Comparison of ENCODE assay signal across 8 cellular contexts in genomic region chr12:49672351-49673181, GRCh38. TPM values are rescaled to one million over a fixed set of nuclear protein-coding genes. Genes with fewer than 3 reads are reported as not detected.
DNase-seq lines count a peak whose midpoint lies in the region; ATAC-seq and TF ChIP-seq lines count a peak whose summit lies in the region.

No MANE protein-coding gene starts in this region.

- H4K20me1 ChIP-seq in PC-9 (ENCODE audit: insufficient read depth), result no peaks in the 10 kb centered on the region

- H3K27me3 Mint-ChIP-seq in activated naive CD4-positive, alpha-beta T cell treated with anti-CD3 and anti-CD28 coated beads, Interleukin-2, amount 50 U/mL, for 24 hours, result no peaks in the 10 kb centered on the region

- DNase-seq in activated naive CD4-positive, alpha-beta T cell treated with Interleukin-2 at 50 U/mL for 16 hours, result no peak
- DNase-seq in caudate nucleus (lab: John Stamatoyannopoulos, UW), result peak in 11 of 61 donors; percentile 7 to 31 (median 15)
- DNase-seq in upper lobe of left lung, result no peak
- DNase-seq in HT-29 (ENCODE audit: low spot score), result no peak
- no peak for DNase-seq in PC-9

- no peak for TF ChIP-seq EP300 in upper lobe of left lung (IDR thresholded peaks at IDR 0.05)

- intact Hi-C loops in PC-9 (cut with micrococcal nuclease; ENCODE audit: unreplicated experiment), result no loop called here

- BruUV-seq in PC-9 (replicated peaks; lab: Mats Ljungman, UMichigan), result no TSS peak

- H3K36me3 ChIP-seq in mucosa of rectum (ENCODE audit: control insufficient read depth in 2 of 2, insufficient read depth in 2 of 2, low read length in 2 of 2), result no peaks in the 10 kb centered on the region
- no peaks in the 10 kb centered on the region for H3K36me3 ChIP-seq in upper lobe of left lung
- no peaks in the 10 kb centered on the region for H3K36me3 ChIP-seq in PC-9 (ENCODE audit: low read depth)

- H3K4me1 ChIP-seq in mucosa of rectum (ENCODE audit: control insufficient read depth in 2 of 2, insufficient read depth in 2 of 2, low read length in 2 of 2), result peaks cover 42 to 44% of the 10 kb centered on the region in 2 donors
- peaks cover 54 to 69% (median 58%) of the 10 kb centered on the region in 4 donors for H3K4me1 ChIP-seq in upper lobe of left lung
- H3K4me1 ChIP-seq in PC-9 (replicated peaks; ENCODE audit: insufficient read depth), result no peaks in the 10 kb centered on the region

- no peaks in the 10 kb centered on the region for H3K9me2 ChIP-seq in PC-9 (ENCODE audit: insufficient read depth)

- TF ChIP-seq CTCF in upper lobe of left lung (IDR thresholded peaks at IDR 0.05), result no peak
- TF ChIP-seq CTCF in PC-9 (conservative IDR thresholded peaks at IDR 0.05), result no peak

- H3K79me2 ChIP-seq in PC-9 (ENCODE audit: low read depth), result no peaks in the 10 kb centered on the region

- no peak overlapping the region for H2AFZ ChIP-seq in PC-9

- H3K9me3 Mint-ChIP-seq in activated naive CD4-positive, alpha-beta T cell treated with anti-CD3 and anti-CD28 coated beads, Interleukin-2, amount 50 U/mL, for 24 hours, result no peaks in the 10 kb centered on the region

- H3K27me3 ChIP-seq in mucosa of rectum (ENCODE audit: control insufficient read depth in 2 of 2, insufficient read depth in 2 of 2, low read length in 2 of 2) (no peaks in the 10 kb centered on the region), upper lobe of left lung (no peaks in the 10 kb centered on the region), PC-9 (ENCODE audit: insufficient read depth, low read depth) (no peaks in the 10 kb centered on the region; the same call in 1 of the 2 replicates)

- H3K36me3 Mint-ChIP-seq in activated naive CD4-positive, alpha-beta T cell treated with anti-CD3 and anti-CD28 coated beads, Interleukin-2, amount 50 U/mL, for 24 hours, result peaks cover 3% of the 10 kb centered on the region

- H3F3A ChIP-seq in PC-9 (ENCODE audit: insufficient read depth, low read depth), result no peaks in the 10 kb centered on the region

- CTCF ChIA-PET in PC-9 (lab: Charles Lee), result no interaction called here

- H3K9me3 ChIP-seq in mucosa of rectum (ENCODE audit: control insufficient read depth in 2 of 2, low read length in 2 of 2) (no peaks in the 10 kb centered on the region), upper lobe of left lung (no peaks in the 10 kb centered on the region), PC-9 (ENCODE audit: insufficient read depth, low read depth) (no peaks in the 10 kb centered on the region)

- POLR2A ChIA-PET in PC-9 (lab: Charles Lee; ENCODE audit: unreplicated experiment), result no interaction called here

- no peak overlapping the region for H3K4me2 ChIP-seq in PC-9

- H3K27ac ChIP-seq in caudate nucleus (ENCODE audit: low read depth, low read length), result peak overlapping the region; percentile 98
- peak overlapping the region; percentile 88 to 92 for H3K27ac ChIP-seq in mucosa of rectum (ENCODE audit: low read depth in 2 of 2, low read length in 2 of 2)
- H3K27ac ChIP-seq in upper lobe of left lung, result peak overlapping the region; percentile 84 to 94 (median 88)
- H3K27ac ChIP-seq in PC-9, result no peak overlapping the region

- no peak overlapping the region for H3K4me3 ChIP-seq in mucosa of rectum (ENCODE audit: low read length in 2 of 2)
- no peak overlapping the region for H3K4me3 ChIP-seq in upper lobe of left lung
- H3K4me3 ChIP-seq in PC-9, result no peak overlapping the region

- ATAC-seq in upper lobe of left lung (ENCODE audit: low FRiP score in 2 of 2), result no peak
- no peak for ATAC-seq in GM19455 (IDR thresholded peaks at IDR 0.05; ENCODE audit: unreplicated experiment)

- TF ChIP-seq POLR2A in upper lobe of left lung (IDR thresholded peaks at IDR 0.05), result no peak

- peaks cover 99% of the 10 kb centered on the region for H3K4me1 Mint-ChIP-seq in activated naive CD4-positive, alpha-beta T cell treated with anti-CD3 and anti-CD28 coated beads, Interleukin-2, amount 50 U/mL, for 24 hours

- peak overlapping the region; percentile 61 for H3K4me3 Mint-ChIP-seq in activated naive CD4-positive, alpha-beta T cell treated with anti-CD3 and anti-CD28 coated beads, Interleukin-2, amount 50 U/mL, for 24 hours

- H3K9ac ChIP-seq in mucosa of rectum (ENCODE audit: low read depth in 1 of 2, low read length in 2 of 2), result no peak overlapping the region

- H3K27ac Mint-ChIP-seq in activated naive CD4-positive, alpha-beta T cell treated with anti-CD3 and anti-CD28 coated beads, Interleukin-2, amount 50 U/mL, for 24 hours, result peak overlapping the region; percentile 96

- 36 to 46% methylated on average over 5 of the region's 5 CpGs for whole genome bisulfite sequencing in upper lobe of left lung, 2 donors

RNA-seq across cellular contexts. Expression of gene FMNL3, which starts 34.6 kb away (rescaled TPM):
- total RNA-seq in upper lobe of left lung (10 to 100 TPM; 13.0 to 46.7 (median 29.4) TPM), PC-9 (2021) (5.6 and 6.5 TPM in 2 replicates)
- 0.89 and 1.0 TPM in 2 replicates for total RNA-seq in HT-29 (2014; rRNA removed; shearing (Covaris generic))

RNA-seq across cellular contexts. Expression of gene PRPF40B, which starts 49.2 kb away (rescaled TPM):
- total RNA-seq in upper lobe of left lung (10 to 100 TPM; 10.8 to 63.9 (median 16.9) TPM), PC-9 (2021) (27.5 and 28.9 TPM in 2 replicates)
- 6.4 and 12.3 TPM in 2 replicates for total RNA-seq in HT-29 (2014; rRNA removed; shearing (Covaris generic))
